ENCODE assay signal across 1 cellular context in genomic region chr3:107216711-107217110, GRCh38.
TF ChIP-seq lines count a peak whose summit lies in the region.

No MANE protein-coding gene starts in this region.

TF ChIP-seq in SK-N-SH, 30 proteins besides CTCF, POLR2A, EP300 and RAD21 (continued from another document):
- TF ChIP-seq, protein P1, sequence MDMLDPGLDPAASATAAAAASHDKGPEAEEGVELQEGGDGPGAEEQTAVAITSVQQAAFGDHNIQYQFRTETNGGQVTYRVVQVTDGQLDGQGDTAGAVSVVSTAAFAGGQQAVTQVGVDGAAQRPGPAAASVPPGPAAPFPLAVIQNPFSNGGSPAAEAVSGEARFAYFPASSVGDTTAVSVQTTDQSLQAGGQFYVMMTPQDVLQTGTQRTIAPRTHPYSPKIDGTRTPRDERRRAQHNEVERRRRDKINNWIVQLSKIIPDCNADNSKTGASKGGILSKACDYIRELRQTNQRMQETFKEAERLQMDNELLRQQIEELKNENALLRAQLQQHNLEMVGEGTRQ (IDR thresholded peaks at IDR 0.05; ENCODE audit: borderline replicate concordance, low read depth, low read length), result no peak
- TF ChIP-seq POLR2AphosphoS5 (IDR thresholded peaks at IDR 0.05; ENCODE audit: low read depth, low read length) (peak; percentile 50; the same call in 1 of the 2 replicates), TCF12 (IDR thresholded peaks at IDR 0.05) (peak; percentile 73), FOXJ3 (CRISPR knock-in tag; IDR thresholded peaks at IDR 0.05) (no peak), TEAD4 (IDR thresholded peaks at IDR 0.05; ENCODE audit: borderline replicate concordance, insufficient read depth) (peak; percentile 47; the same call in 1 of the 2 replicates), MEF2A (IDR thresholded peaks at IDR 0.05; ENCODE audit: borderline replicate concordance, low read depth) (no peak), RCOR1 (IDR thresholded peaks at IDR 0.05; ENCODE audit: low read length) (no peak), EZH2phosphoT487 (IDR thresholded peaks at IDR 0.05; ENCODE audit: borderline replicate concordance, low read depth) (no peak)
